In the genomic region with DNA sequence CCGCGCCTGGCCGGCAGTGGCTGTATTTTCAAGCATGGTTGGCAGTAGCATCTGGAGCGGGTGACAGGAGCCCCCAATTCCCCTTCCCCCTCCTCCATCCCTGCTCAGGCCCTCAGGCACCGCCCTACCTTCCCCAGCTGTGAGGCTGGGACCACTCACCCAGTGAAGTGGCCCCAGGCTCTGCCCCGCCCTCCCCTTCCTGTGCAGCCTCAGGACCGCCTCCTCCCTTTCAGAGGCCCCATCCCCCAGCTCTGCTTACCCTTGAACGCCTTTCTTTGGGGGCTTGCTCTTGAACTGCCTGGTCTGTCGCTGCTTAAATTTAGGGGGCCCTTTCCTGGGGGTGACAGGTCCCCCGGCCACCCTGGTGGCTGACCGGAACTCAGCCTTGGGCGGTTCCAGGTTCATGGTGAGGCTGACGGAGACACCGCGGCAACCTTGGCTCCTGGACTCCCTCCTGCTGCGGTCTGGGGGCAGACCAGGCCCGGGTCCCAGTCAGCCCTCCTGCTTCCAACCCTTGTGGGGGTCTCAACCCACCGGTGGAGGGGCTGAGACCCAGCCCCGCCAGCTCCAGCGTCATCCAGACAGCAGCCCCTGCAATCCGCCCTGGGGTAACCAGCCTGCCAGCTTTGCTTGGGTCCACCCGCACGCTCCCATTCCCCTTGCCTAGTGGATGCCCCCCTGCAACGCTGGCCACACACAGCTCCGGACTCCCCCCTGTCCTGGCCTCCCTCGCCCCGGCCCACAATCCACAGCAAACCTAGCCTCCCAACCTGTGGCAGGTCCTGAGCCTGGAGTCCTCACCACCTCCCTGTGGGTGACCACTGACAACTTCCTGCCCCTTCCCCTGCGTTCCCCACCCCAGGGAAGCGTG, we compare ENCODE assay signal across 12 cellular contexts. TPM values are rescaled to one million over a fixed set of nuclear protein-coding genes. Genes with fewer than 3 reads are reported as not detected.
DNase-seq lines count a peak whose midpoint lies in the region; ATAC-seq and TF ChIP-seq lines count a peak whose summit lies in the region.
"Had no signal": no experiment of that assay in that cellular context is flagged by ENCODE, and none has a peak within 500 bp of the region (broad histone marks: within the 10 kb centered on the region; RNA-seq: fewer than 3 reads in every experiment).

No MANE protein-coding gene starts in this region.

- no peaks in the 10 kb centered on the region for H3K36me3 ChIP-seq in Loucy (ENCODE audit: insufficient read depth, low read length)
- H3K36me3 ChIP-seq: SJSA1 had no signal

- H2AFZ ChIP-seq in Loucy (ENCODE audit: low read length), result peak overlapping the region; percentile 87

- ATAC-seq in HG03520 (IDR thresholded peaks at IDR 0.05; ENCODE audit: unreplicated experiment), result no peak

- H3K4me1 Mint-ChIP-seq in neural crest cell, result peaks cover 11% of the 10 kb centered on the region

- H3K4me2 ChIP-seq in Loucy (ENCODE audit: low read depth, low read length, poor library complexity, severe bottlenecking), result peak overlapping the region; percentile 90

- no peaks in the 10 kb centered on the region for H3K9me3 Mint-ChIP-seq in neural crest cell

- no peak overlapping the region for H3K4me3 Mint-ChIP-seq in neural crest cell

- H3K4me1 ChIP-seq in Loucy (ENCODE audit: insufficient read depth, low read length, poor library complexity, severe bottlenecking), result peaks cover 32% of the 10 kb centered on the region

- H3K27me3 ChIP-seq in Loucy (ENCODE audit: insufficient read depth, low read length, poor library complexity, severe bottlenecking), result no peaks in the 10 kb centered on the region

- no peaks in the 10 kb centered on the region for H3K36me3 Mint-ChIP-seq in neural crest cell (ENCODE audit: low read depth)

- TF ChIP-seq CTCF in Loucy (conservative IDR thresholded peaks at IDR 0.05; ENCODE audit: low read length) (no peak), neural crest cell (conservative IDR thresholded peaks at IDR 0.05) (no peak)

- H3K27ac Mint-ChIP-seq in neural crest cell (ENCODE audit: unreplicated experiment), result peak overlapping the region; percentile 50

- no peaks in the 10 kb centered on the region for H3K9me3 ChIP-seq in Loucy (ENCODE audit: insufficient read depth, low read depth, low read length)

- peak overlapping the region; percentile 17; the same call in 1 of the 2 replicates for H3K4me3 ChIP-seq in GM08714 (ENCODE audit: low read length)
- peak overlapping the region; percentile 82 for H3K4me3 ChIP-seq in Loucy (ENCODE audit: low read length, poor library complexity, severe bottlenecking)
- H3K4me3 ChIP-seq: SJSA1 had no signal

- no peaks in the 10 kb centered on the region for H3F3A ChIP-seq in Loucy (ENCODE audit: low read depth)

- peak; percentile 13 for DNase-seq in effector CD8-positive, alpha-beta T cell (lab: John Stamatoyannopoulos, UW)
- DNase-seq in neural crest cell (ENCODE audit: low read depth, low spot score), result no peak
- no peak for DNase-seq in NCI-H187 treated with DMSO at 0.1 percent for 48 hours (lab: John Stamatoyannopoulos, UW)
- no peak for DNase-seq in HPDE6-E6E7 (ENCODE audit: extremely low spot score)
- DNase-seq in stimulated activated naive CD4-positive, alpha-beta T cell treated with Interleukin-2 at 50 U/mL for 16 hours (lab: John Stamatoyannopoulos, UW), result no peak
- DNase-seq: GDM1; NCI-H1417; stimulated activated CD4-positive, alpha-beta T cell treated with anti-CD3 and anti-CD28 coated beads, Interleukin-4, amount 100 ng/mL, for 1 hour had no signal

- no peaks in the 10 kb centered on the region for H4K20me1 ChIP-seq in Loucy (ENCODE audit: insufficient read depth, low read length, poor library complexity, severe bottlenecking)

- peak overlapping the region; percentile 83 for H3K9ac ChIP-seq in Loucy (ENCODE audit: low read depth, low read length, poor library complexity, severe bottlenecking)

- no peaks in the 10 kb centered on the region for H3K9me2 ChIP-seq in Loucy (replicated peaks; ENCODE audit: low read depth, low read length)

- no peaks in the 10 kb centered on the region for H3K79me2 ChIP-seq in Loucy (ENCODE audit: insufficient read depth, low read length)

- no peaks in the 10 kb centered on the region for H3K27me3 Mint-ChIP-seq in neural crest cell (ENCODE audit: low read depth)

RNA-seq across cellular contexts. Expression of a gene that starts 3.2 kb away (rescaled TPM):
- total RNA-seq in neural crest cell, result 0.45 and 0.79 TPM in 2 replicates
- total RNA-seq: SJSA1 had no signal

RNA-seq across cellular contexts. Expression of a gene that starts 13.3 kb away (rescaled TPM):
- total RNA-seq in neural crest cell, result 25.5 and 28.2 TPM in 2 replicates

RNA-seq across cellular contexts. Expression of a gene that starts 13.4 kb away (rescaled TPM):
- total RNA-seq in neural crest cell, result 37.0 and 38.3 TPM in 2 replicates

RNA-seq across cellular contexts. Expression of a gene that starts 16.1 kb away (rescaled TPM):
- total RNA-seq in neural crest cell, result 1.5 and 1.6 TPM in 2 replicates

RNA-seq across cellular contexts. Expression of a gene that starts 16.2 kb away (rescaled TPM):
- 89.8 and 97.7 TPM in 2 replicates for total RNA-seq in neural crest cell
